Comparison of ENCODE assay signal across 11 cellular contexts in genomic region chr10:97328646-97329453, GRCh38. TPM values are rescaled to one million over a fixed set of nuclear protein-coding genes. Genes with fewer than 3 reads are reported as not detected.
A peak's percentile ranks its signal among the peaks of the same experiment; 100 is the strongest.
DNase-seq lines count a peak whose midpoint lies in the region; ATAC-seq and TF ChIP-seq lines count a peak whose summit lies in the region.
"Had no signal": no experiment of that assay in that cellular context is flagged by ENCODE, and none has a peak within 500 bp of the region (broad histone marks: within the 10 kb centered on the region; RNA-seq: fewer than 3 reads in every experiment).

No MANE protein-coding gene starts in this region.

- no peak overlapping the region for H3K18ac ChIP-seq in mesendoderm (ENCODE audit: low read length)

- no peak overlapping the region for H3K4ac ChIP-seq in mesendoderm (ENCODE audit: low read depth, low read length)

- no peak for TF ChIP-seq CTCF in GM20000 (IDR thresholded peaks at IDR 0.05; ENCODE audit: extremely low read depth, missing control alignments)

- peaks cover 17 to 70% (median 50%) of the 10 kb centered on the region in 4 donors for H3K4me1 Mint-ChIP-seq in CD4-positive, CD25-positive, alpha-beta regulatory T cell
- H3K4me1 Mint-ChIP-seq in activated T-cell treated with anti-CD3 and anti-CD28 coated beads, Interleukin-2, amount 50 U/mL, for 72 hours (ENCODE audit: low read depth) = peaks cover 73% of the 10 kb centered on the region

- H3K4me1 ChIP-seq in CD4-positive, CD25-positive, alpha-beta regulatory T cell (ENCODE audit: control insufficient read depth, insufficient read depth, low read length, poor library complexity, severe bottlenecking) = peaks cover 35% of the 10 kb centered on the region
- H3K4me1 ChIP-seq in mesendoderm (ENCODE audit: control insufficient read depth, low read depth, low read length) = peaks cover 6% of the 10 kb centered on the region
- H3K4me1 ChIP-seq in SJCRH30 = no peaks in the 10 kb centered on the region

- DNase-seq in CD4-positive, CD25-positive, alpha-beta regulatory T cell = peak in 1 of 3 donors; percentile 22
- peak; percentile 42 for DNase-seq in GM20000 (ENCODE audit: low spot score)
- DNase-seq in activated T-cell treated with anti-CD3 and anti-CD28 coated beads, Interleukin-2, amount 50 U/mL, for 72 hours = peak in 1 of 2 donors; percentile 32
- DNase-seq in mesendoderm = no peak
- no peak for DNase-seq in SJCRH30
- no peak for DNase-seq in C1 segment of cervical spinal cord (lab: John Stamatoyannopoulos, UW)
- DNase-seq: DMS 273 treated with DMSO at 0.1 percent for 48 hours, T-helper 9 cell had no signal

- H3K9me3 Mint-ChIP-seq in CD4-positive, CD25-positive, alpha-beta regulatory T cell = no peaks in the 10 kb centered on the region
- no peaks in the 10 kb centered on the region for H3K9me3 Mint-ChIP-seq in activated T-cell treated with anti-CD3 and anti-CD28 coated beads, Interleukin-2, amount 50 U/mL, for 72 hours

- H3K79me1 ChIP-seq in mesendoderm (ENCODE audit: low read length) = peaks cover 6% of the 10 kb centered on the region

- peaks cover 6% of the 10 kb centered on the region for H3K79me2 ChIP-seq in mesendoderm (ENCODE audit: control insufficient read depth, insufficient read depth, low read length)

- H3K27ac ChIP-seq in CD4-positive, CD25-positive, alpha-beta regulatory T cell (ENCODE audit: insufficient read depth, low read length, poor library complexity, severe bottlenecking) = no peak overlapping the region
- H3K27ac ChIP-seq in mesendoderm (ENCODE audit: low read depth, low read length) (no peak overlapping the region), SJCRH30 (no peak overlapping the region)

- H2BK15ac ChIP-seq in mesendoderm (replicated peaks; ENCODE audit: low read depth) = no peak overlapping the region

- no peak overlapping the region for H2AK5ac ChIP-seq in mesendoderm (ENCODE audit: low read length)

- H3K4me3 Mint-ChIP-seq in CD4-positive, CD25-positive, alpha-beta regulatory T cell = peak overlapping the region in 1 of 4 donors; percentile 42
- H3K4me3 Mint-ChIP-seq in activated T-cell treated with anti-CD3 and anti-CD28 coated beads, Interleukin-2, amount 50 U/mL, for 72 hours = peak overlapping the region; percentile 30 to 43

- H3K9ac ChIP-seq in mesendoderm (ENCODE audit: low read length) = no peak overlapping the region

- peaks cover 25% of the 10 kb centered on the region for H3K36me3 Mint-ChIP-seq in CD4-positive, CD25-positive, alpha-beta regulatory T cell
- peaks cover 1 to 8% of the 10 kb centered on the region in 2 donors for H3K36me3 Mint-ChIP-seq in activated T-cell treated with anti-CD3 and anti-CD28 coated beads, Interleukin-2, amount 50 U/mL, for 72 hours (ENCODE audit: insufficient read depth in 2 of 2)

- no peaks in the 10 kb centered on the region for H3K27me3 Mint-ChIP-seq in CD4-positive, CD25-positive, alpha-beta regulatory T cell
- no peaks in the 10 kb centered on the region for H3K27me3 Mint-ChIP-seq in activated T-cell treated with anti-CD3 and anti-CD28 coated beads, Interleukin-2, amount 50 U/mL, for 72 hours (ENCODE audit: low read depth)

- H3K4me2 ChIP-seq in mesendoderm (ENCODE audit: low read length) = no peak overlapping the region
- H3K4me2 ChIP-seq: smooth muscle cell had no signal

- H3K27ac Mint-ChIP-seq in CD4-positive, CD25-positive, alpha-beta regulatory T cell = peak overlapping the region; percentile 11 to 82 (median 73)
- H3K27ac Mint-ChIP-seq in activated T-cell treated with anti-CD3 and anti-CD28 coated beads, Interleukin-2, amount 50 U/mL, for 72 hours = no peak overlapping the region

- no peak overlapping the region for H2BK5ac ChIP-seq in mesendoderm (ENCODE audit: low read length)

- H3K36me3 ChIP-seq in CD4-positive, CD25-positive, alpha-beta regulatory T cell (ENCODE audit: control insufficient read depth, insufficient read depth, low read length) = peaks cover 14% of the 10 kb centered on the region
- no peaks in the 10 kb centered on the region for H3K36me3 ChIP-seq in mesendoderm (ENCODE audit: control insufficient read depth, insufficient read depth, low read length)
- H3K36me3 ChIP-seq in SJCRH30 = no peaks in the 10 kb centered on the region

- no peaks in the 10 kb centered on the region for H3K9me3 ChIP-seq in CD4-positive, CD25-positive, alpha-beta regulatory T cell (ENCODE audit: control insufficient read depth in 2 of 2, low read length in 2 of 2)
- H3K9me3 ChIP-seq in SJCRH30 (replicated peaks) = no peaks in the 10 kb centered on the region

- H3K56ac ChIP-seq in mesendoderm (ENCODE audit: low read length) = peak overlapping the region; percentile 19

- H2BK120ac ChIP-seq in mesendoderm (ENCODE audit: low read depth, low read length) = no peak overlapping the region

- WGBS in mesendoderm (ENCODE audit: extremely low coverage, insufficient coverage, low lambda C conversion rate) = no CpG with 5 or more reads among the region's 3 CpGs

- no peak overlapping the region for H3K4me3 ChIP-seq in CD4-positive, CD25-positive, alpha-beta regulatory T cell (ENCODE audit: low read depth, low read length)
- H3K4me3 ChIP-seq in mesendoderm (ENCODE audit: low read length) = no peak overlapping the region
- no peak overlapping the region for H3K4me3 ChIP-seq in SJCRH30
- H3K4me3 ChIP-seq: smooth muscle cell had no signal

- no peak overlapping the region for H4K8ac ChIP-seq in mesendoderm (ENCODE audit: low read depth, low read length)

- ATAC-seq in CD4-positive, CD25-positive, alpha-beta regulatory T cell (ENCODE audit: low read depth in 2 of 2) = no peak
- ATAC-seq in activated T-cell treated with anti-CD3 and anti-CD28 coated beads, Interleukin-2, amount 50 U/mL, for 72 hours (replicated peaks in 1 of 2) = peak; percentile 71 to 73
- ATAC-seq in HG02970 (IDR thresholded peaks at IDR 0.05; ENCODE audit: low FRiP score, unreplicated experiment) (no peak), HG02798 (IDR thresholded peaks at IDR 0.05; ENCODE audit: poor library complexity, unreplicated experiment) (no peak)

- no peaks in the 10 kb centered on the region for H3K27me3 ChIP-seq in CD4-positive, CD25-positive, alpha-beta regulatory T cell (ENCODE audit: control insufficient read depth, insufficient read depth, low read length)
- H3K27me3 ChIP-seq in mesendoderm (ENCODE audit: insufficient read depth, low read length, poor library complexity) = no peaks in the 10 kb centered on the region
- H3K27me3 ChIP-seq in SJCRH30 = no peaks in the 10 kb centered on the region

- no peak overlapping the region for H4K5ac ChIP-seq in mesendoderm (ENCODE audit: low read length)

- H3K23ac ChIP-seq in mesendoderm (ENCODE audit: low read length) = peak overlapping the region; percentile 57

RNA-seq across cellular contexts. Expression of gene FRAT2, which starts 5.7 kb away (rescaled TPM):
- 28.0 TPM for total RNA-seq in CD4-positive, CD25-positive, alpha-beta regulatory T cell
- 10 to 100 TPM in 3 of 4 donors, 1 to 10 TPM in 1; 8.8 to 17.2 (median 10.9) TPM for polyA plus RNA-seq in CD4-positive, CD25-positive, alpha-beta regulatory T cell
- total RNA-seq in activated T-cell treated with anti-CD3 and anti-CD28 coated beads, Interleukin-2, amount 50 U/mL, for 72 hours = 1 to 10 TPM; 7.2 to 7.8 TPM
- 35.3 TPM for polyA plus RNA-seq in mesendoderm (2013, experiment 1 of 2)
- 36.5 TPM for polyA plus RNA-seq in mesendoderm (2013, experiment 2 of 2)
- total RNA-seq in SJCRH30 (2014; rRNA removed; shearing (Covaris generic)) = 17.8 and 21.6 TPM in 2 replicates

RNA-seq across cellular contexts. Expression of gene FRAT1, which starts 9.8 kb away (rescaled TPM):
- 28.2 TPM for total RNA-seq in CD4-positive, CD25-positive, alpha-beta regulatory T cell
- 1 to 10 TPM; 5.6 to 8.9 (median 6.4) TPM for polyA plus RNA-seq in CD4-positive, CD25-positive, alpha-beta regulatory T cell
- total RNA-seq in activated T-cell treated with anti-CD3 and anti-CD28 coated beads, Interleukin-2, amount 50 U/mL, for 72 hours = 1 to 10 TPM; 3.2 to 4.5 TPM
- 2.5 TPM for polyA plus RNA-seq in mesendoderm (2013, experiment 1 of 2)
- polyA plus RNA-seq in mesendoderm (2013, experiment 2 of 2) = 2.2 TPM
- 2.1 and 2.7 TPM in 2 replicates for total RNA-seq in SJCRH30 (2014; rRNA removed; shearing (Covaris generic))

RNA-seq across cellular contexts. Expression of gene ARHGAP19, which starts 36.4 kb away (rescaled TPM):
- total RNA-seq in CD4-positive, CD25-positive, alpha-beta regulatory T cell = 12.9 TPM
- 10 to 100 TPM in 1 of 4 donors, 1 to 10 TPM in 3; 4.4 to 11.1 (median 6.8) TPM for polyA plus RNA-seq in CD4-positive, CD25-positive, alpha-beta regulatory T cell
- 10 to 100 TPM; 62.2 to 75.3 TPM for total RNA-seq in activated T-cell treated with anti-CD3 and anti-CD28 coated beads, Interleukin-2, amount 50 U/mL, for 72 hours
- polyA plus RNA-seq in mesendoderm (2013, experiment 1 of 2) = 29.4 TPM
- polyA plus RNA-seq in mesendoderm (2013, experiment 2 of 2) = 28.1 TPM
- 29.2 and 32.3 TPM in 2 replicates for total RNA-seq in SJCRH30 (2014; rRNA removed; shearing (Covaris generic))

Comparison
In these comparisons a context has a peak if more than half of its experiments do, and no peak if none do; other contexts are left out.
1. ATAC-seq: peak in activated T-cell treated with anti-CD3 and anti-CD28 coated beads, Interleukin-2, amount 50 U/mL, for 72 hours (2 of 2); none in CD4-positive, CD25-positive, alpha-beta regulatory T cell (0 of 2), HG02970 (single experiment) and HG02798 (single experiment).